Comparison of ENCODE assay signal across 7 cellular contexts in the genomic region with DNA sequence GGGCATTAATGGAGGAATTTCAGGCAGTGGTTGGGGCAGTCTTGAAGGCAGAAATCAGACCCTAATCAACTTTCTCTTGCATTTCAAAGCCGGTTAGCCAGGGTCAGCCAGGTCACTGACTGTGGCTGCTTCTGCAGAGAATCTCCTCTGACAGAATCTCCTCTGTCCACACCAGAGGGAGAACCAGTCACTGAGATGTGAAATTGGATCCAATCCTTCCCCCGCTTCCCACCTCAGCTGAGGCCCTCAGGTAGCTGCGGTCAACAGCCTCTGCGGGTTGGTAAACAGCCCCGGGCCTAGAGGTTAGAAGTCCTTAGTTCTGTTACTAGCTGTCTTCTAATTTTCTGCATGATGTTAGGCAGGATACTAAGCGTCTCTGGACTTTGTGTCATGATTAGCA. TPM values are rescaled to one million over a fixed set of nuclear protein-coding genes. Genes with fewer than 3 reads are reported as not detected.
A peak's percentile ranks its signal among the peaks of the same experiment; 100 is the strongest.
DNase-seq lines count a peak whose midpoint lies in the region; ATAC-seq and TF ChIP-seq lines count a peak whose summit lies in the region.

No MANE protein-coding gene starts in this region.

- ATAC-seq in WTC11, result peak; percentile 81

- no peak overlapping the region for H3K9ac ChIP-seq in stomach smooth muscle (ENCODE audit: low read length in 2 of 2)

- H3K4me3 Mint-ChIP-seq in WTC11, result no peak overlapping the region

- no peak for TF ChIP-seq CTCF in WTC11 (IDR thresholded peaks at IDR 0.05)

- DNase-seq in NCI-H82 (lab: John Stamatoyannopoulos, UW) (peak; percentile 81), WTC11 (ENCODE audit: low spot score) (no peak), left kidney (ENCODE audit: low read depth, low spot score) (peak; percentile 86), DMS114 treated with DMSO at 0.1 percent for 48 hours (lab: John Stamatoyannopoulos, UW; ENCODE audit: unreplicated experiment) (no peak), GM19238 (ENCODE audit: insufficient read length, low spot score) (no peak), LoVo (ENCODE audit: low spot score) (no peak)

- no peak overlapping the region for H3K27ac Mint-ChIP-seq in WTC11

- H3K36me3 Mint-ChIP-seq in WTC11, result no peaks in the 10 kb centered on the region

- H3K27me3 ChIP-seq in stomach smooth muscle (ENCODE audit: control insufficient read depth in 1 of 2, insufficient read depth in 2 of 2, low read length in 2 of 2), result peaks cover 0 to 3% of the 10 kb centered on the region in 2 donors

- H3K9me3 ChIP-seq in stomach smooth muscle (ENCODE audit: control insufficient read depth in 2 of 2, low read length in 2 of 2), result no peaks in the 10 kb centered on the region

- peaks cover 16% of the 10 kb centered on the region for H3K4me1 Mint-ChIP-seq in WTC11

- POLR2A ChIA-PET in WTC11 (lab: Charles Lee), result no interaction called here

- no peaks in the 10 kb centered on the region for H3K36me3 ChIP-seq in stomach smooth muscle (ENCODE audit: control insufficient read depth in 2 of 2, insufficient read depth in 2 of 2, low read length in 2 of 2)

- H3K9me3 Mint-ChIP-seq in WTC11, result no peaks in the 10 kb centered on the region

- CTCF ChIA-PET in WTC11 (lab: Charles Lee), result interaction anchor here (1.1 to 1.4 kb wide), 2 partner anchors 30 to 104 kb away, joined by 4 read pairs; no protein-coding TSS in a partner anchor

- H3K27me3 Mint-ChIP-seq in WTC11 (ENCODE audit: low read depth), result no peaks in the 10 kb centered on the region

- no peak overlapping the region for H3K4me3 ChIP-seq in stomach smooth muscle (ENCODE audit: low read length in 2 of 2)

- peak overlapping the region; percentile 64 for H3K27ac ChIP-seq in stomach smooth muscle (ENCODE audit: low read length)

- peaks cover 2% of the 10 kb centered on the region for H3K4me1 ChIP-seq in stomach smooth muscle (ENCODE audit: control insufficient read depth, insufficient read depth, low read length)

TF ChIP-seq in WTC11, 78 proteins besides CTCF, POLR2A, EP300 and RAD21:
- TF ChIP-seq, protein P1, sequence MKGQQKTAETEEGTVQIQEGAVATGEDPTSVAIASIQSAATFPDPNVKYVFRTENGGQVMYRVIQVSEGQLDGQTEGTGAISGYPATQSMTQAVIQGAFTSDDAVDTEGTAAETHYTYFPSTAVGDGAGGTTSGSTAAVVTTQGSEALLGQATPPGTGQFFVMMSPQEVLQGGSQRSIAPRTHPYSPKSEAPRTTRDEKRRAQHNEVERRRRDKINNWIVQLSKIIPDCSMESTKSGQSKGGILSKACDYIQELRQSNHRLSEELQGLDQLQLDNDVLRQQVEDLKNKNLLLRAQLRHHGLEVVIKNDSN (CRISPR knock-in tag; IDR thresholded peaks at IDR 0.05), result no peak
- TF ChIP-seq, protein P2, sequence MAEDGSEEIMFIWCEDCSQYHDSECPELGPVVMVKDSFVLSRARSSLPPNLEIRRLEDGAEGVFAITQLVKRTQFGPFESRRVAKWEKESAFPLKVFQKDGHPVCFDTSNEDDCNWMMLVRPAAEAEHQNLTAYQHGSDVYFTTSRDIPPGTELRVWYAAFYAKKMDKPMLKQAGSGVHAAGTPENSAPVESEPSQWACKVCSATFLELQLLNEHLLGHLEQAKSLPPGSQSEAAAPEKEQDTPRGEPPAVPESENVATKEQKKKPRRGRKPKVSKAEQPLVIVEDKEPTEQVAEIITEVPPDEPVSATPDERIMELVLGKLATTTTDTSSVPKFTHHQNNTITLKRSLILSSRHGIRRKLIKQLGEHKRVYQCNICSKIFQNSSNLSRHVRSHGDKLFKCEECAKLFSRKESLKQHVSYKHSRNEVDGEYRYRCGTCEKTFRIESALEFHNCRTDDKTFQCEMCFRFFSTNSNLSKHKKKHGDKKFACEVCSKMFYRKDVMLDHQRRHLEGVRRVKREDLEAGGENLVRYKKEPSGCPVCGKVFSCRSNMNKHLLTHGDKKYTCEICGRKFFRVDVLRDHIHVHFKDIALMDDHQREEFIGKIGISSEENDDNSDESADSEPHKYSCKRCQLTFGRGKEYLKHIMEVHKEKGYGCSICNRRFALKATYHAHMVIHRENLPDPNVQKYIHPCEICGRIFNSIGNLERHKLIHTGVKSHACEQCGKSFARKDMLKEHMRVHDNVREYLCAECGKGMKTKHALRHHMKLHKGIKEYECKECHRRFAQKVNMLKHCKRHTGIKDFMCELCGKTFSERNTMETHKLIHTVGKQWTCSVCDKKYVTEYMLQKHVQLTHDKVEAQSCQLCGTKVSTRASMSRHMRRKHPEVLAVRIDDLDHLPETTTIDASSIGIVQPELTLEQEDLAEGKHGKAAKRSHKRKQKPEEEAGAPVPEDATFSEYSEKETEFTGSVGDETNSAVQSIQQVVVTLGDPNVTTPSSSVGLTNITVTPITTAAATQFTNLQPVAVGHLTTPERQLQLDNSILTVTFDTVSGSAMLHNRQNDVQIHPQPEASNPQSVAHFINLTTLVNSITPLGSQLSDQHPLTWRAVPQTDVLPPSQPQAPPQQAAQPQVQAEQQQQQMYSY (CRISPR knock-in tag; IDR thresholded peaks at IDR 0.05), result no peak
- TF ChIP-seq SMAD3 (CRISPR knock-in tag; IDR thresholded peaks at IDR 0.05; ENCODE audit: borderline replicate concordance), result no peak
- TF ChIP-seq ETV6 (CRISPR knock-in tag; IDR thresholded peaks at IDR 0.05), result no peak
- TF ChIP-seq ZNF671 (CRISPR knock-in tag; IDR thresholded peaks at IDR 0.05), result no peak
- TF ChIP-seq FOXJ3 (CRISPR knock-in tag; IDR thresholded peaks at IDR 0.05; ENCODE audit: borderline replicate concordance), result no peak
- no peak for TF ChIP-seq JUN (CRISPR knock-in tag; IDR thresholded peaks at IDR 0.05)
- no peak for TF ChIP-seq SMAD4 (CRISPR knock-in tag; IDR thresholded peaks at IDR 0.05)
- no peak for TF ChIP-seq TEAD4 (CRISPR knock-in tag; IDR thresholded peaks at IDR 0.05)

RNA-seq across cellular contexts. Expression of gene NUAK1, which starts 39.8 kb away (rescaled TPM):
- total RNA-seq in WTC11 (2021), result 10.3 to 15.9 TPM (median 12.3 TPM) in 3 replicates

Comparison
In these comparisons a context has a peak if more than half of its experiments do, and no peak if none do; other contexts are left out.
1. DNase-seq: peak in NCI-H82 (single experiment) and left kidney (single experiment); none in WTC11 (single experiment), DMS114 treated with DMSO at 0.1 percent for 48 hours (single experiment), GM19238 (single experiment) and LoVo (single experiment).